In the genomic region with DNA sequence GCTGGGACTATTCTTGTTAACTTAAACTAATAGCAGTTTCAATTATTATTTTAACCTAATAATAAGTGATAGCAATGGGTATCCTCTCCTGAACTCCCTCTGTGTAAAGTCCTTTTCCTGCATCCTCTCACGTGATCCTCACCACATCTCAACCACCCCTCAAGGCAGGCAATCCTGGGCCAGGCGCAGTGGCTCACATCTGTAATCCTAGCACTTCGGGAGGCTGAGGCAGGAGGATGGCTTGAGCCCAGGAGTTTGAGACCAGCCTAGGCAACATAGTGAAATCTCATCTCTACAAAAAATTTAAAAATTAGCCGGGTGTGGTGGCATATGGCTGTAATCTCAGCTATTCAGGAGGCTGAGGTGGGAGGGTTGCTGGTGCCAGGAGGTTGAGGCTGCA, we compare ENCODE assay signal across 11 cellular contexts. TPM values are rescaled to one million over a fixed set of nuclear protein-coding genes. Genes with fewer than 3 reads are reported as not detected.
A peak's percentile ranks its signal among the peaks of the same experiment; 100 is the strongest.
DNase-seq lines count a peak whose midpoint lies in the region; ATAC-seq and TF ChIP-seq lines count a peak whose summit lies in the region.
"Had no signal": no experiment of that assay in that cellular context is flagged by ENCODE, and none has a peak within 500 bp of the region (broad histone marks: within the 10 kb centered on the region; RNA-seq: fewer than 3 reads in every experiment).

No MANE protein-coding gene starts in this region.

- peaks cover 14 to 40% (median 27%) of the 10 kb centered on the region in 4 donors for H3K4me1 Mint-ChIP-seq in CD4-positive, CD25-positive, alpha-beta regulatory T cell

- H2AFZ ChIP-seq in KMS-11 (ENCODE audit: low read depth), result no peak overlapping the region

- peak overlapping the region; percentile 1; the same call in 1 of the 2 replicates for H3K4me2 ChIP-seq in KMS-11

- no peak overlapping the region for H3K9ac ChIP-seq in KMS-11

- no peak overlapping the region for H3K4me3 ChIP-seq in CD4-positive, CD25-positive, alpha-beta regulatory T cell (ENCODE audit: low read depth, low read length)
- H3K4me3 ChIP-seq in KMS-11 (IDR thresholded peaks at IDR 0.05; ENCODE audit: insufficient read depth, low read depth, low read length) (no peak overlapping the region), dorsolateral prefrontal cortex (no peak overlapping the region), psoas muscle (no peak overlapping the region), body of pancreas (no peak overlapping the region)

- no peak overlapping the region for H3K4me3 Mint-ChIP-seq in CD4-positive, CD25-positive, alpha-beta regulatory T cell
- H3K4me3 Mint-ChIP-seq: naive thymus-derived CD8-positive, alpha-beta T cell had no signal

- peaks cover 31% of the 10 kb centered on the region for H3K4me1 ChIP-seq in CD4-positive, CD25-positive, alpha-beta regulatory T cell (ENCODE audit: control insufficient read depth, insufficient read depth, low read length, poor library complexity, severe bottlenecking)
- H3K4me1 ChIP-seq in KMS-11 (ENCODE audit: low read depth, poor library complexity, severe bottlenecking), result peaks cover 34% of the 10 kb centered on the region
- H3K4me1 ChIP-seq in psoas muscle, result peaks cover 28% of the 10 kb centered on the region
- no peaks in the 10 kb centered on the region for H3K4me1 ChIP-seq in body of pancreas

- TF ChIP-seq CTCF in KMS-11 (conservative IDR thresholded peaks at IDR 0.05; ENCODE audit: low read depth, low read length) (no peak), dorsolateral prefrontal cortex (IDR thresholded peaks at IDR 0.05 in 54 of 56, conservative IDR thresholded peaks at IDR 0.05 in 2 of 56; ENCODE audit: low read depth in 1 of 56, partially characterized antibody in 56 of 56) (no peak), psoas muscle (IDR thresholded peaks at IDR 0.05) (no peak), body of pancreas (IDR thresholded peaks at IDR 0.05) (no peak)

- no peaks in the 10 kb centered on the region for H3K9me3 ChIP-seq in CD4-positive, CD25-positive, alpha-beta regulatory T cell (ENCODE audit: control insufficient read depth in 2 of 2, low read length in 2 of 2)
- no peaks in the 10 kb centered on the region for H3K9me3 ChIP-seq in psoas muscle
- H3K9me3 ChIP-seq in body of pancreas, result no peaks in the 10 kb centered on the region

- H3K9me3 Mint-ChIP-seq in CD4-positive, CD25-positive, alpha-beta regulatory T cell, result no peaks in the 10 kb centered on the region
- H3K9me3 Mint-ChIP-seq: naive thymus-derived CD8-positive, alpha-beta T cell had no signal

- DNase-seq in CD4-positive, CD25-positive, alpha-beta regulatory T cell, result no peak
- DNase-seq in dorsolateral prefrontal cortex (no peak), psoas muscle (no peak), body of pancreas (no peak), dermis blood vessel endothelial cell (no peak), cerebellar cortex (ENCODE audit: low spot score) (no peak)
- DNase-seq: naive thymus-derived CD8-positive, alpha-beta T cell; NCI-H345; stimulated activated CD4-positive, alpha-beta T cell treated with anti-CD3 and anti-CD28 coated beads, Interleukin-12 subunit alpha, Interleukin-12 subunit beta, amount 100 ng/mL, for 4 hours had no signal

- no peaks in the 10 kb centered on the region for H3K27me3 ChIP-seq in CD4-positive, CD25-positive, alpha-beta regulatory T cell (ENCODE audit: control insufficient read depth, insufficient read depth, low read length)
- H3K27me3 ChIP-seq in KMS-11 (ENCODE audit: insufficient read depth, low read depth) (no peaks in the 10 kb centered on the region), dorsolateral prefrontal cortex (no peaks in the 10 kb centered on the region), psoas muscle (ENCODE audit: insufficient read depth in 3 of 3, low read length in 2 of 3) (no peaks in the 10 kb centered on the region), body of pancreas (no peaks in the 10 kb centered on the region)

- intact Hi-C loops in dorsolateral prefrontal cortex (cut with DNase I), result loop anchor here in 1 of 2 donors (5.0 kb wide), 1 partner anchor 35 kb away; no protein-coding TSS in a partner anchor
- intact Hi-C loops in psoas muscle (cut with DNase I), result loop anchor here in 1 of 2 donors (5.0 kb wide), 1 partner anchor 190 kb away; no protein-coding TSS in a partner anchor
- intact Hi-C loops in body of pancreas (cut with DNase I), result no loop called here

- no peaks in the 10 kb centered on the region for H3K27me3 Mint-ChIP-seq in CD4-positive, CD25-positive, alpha-beta regulatory T cell
- H3K27me3 Mint-ChIP-seq: naive thymus-derived CD8-positive, alpha-beta T cell had no signal

- H3K27ac Mint-ChIP-seq in CD4-positive, CD25-positive, alpha-beta regulatory T cell, result peak overlapping the region; percentile 91 to 96 (median 93)

- peaks cover 20% of the 10 kb centered on the region for H3K36me3 ChIP-seq in CD4-positive, CD25-positive, alpha-beta regulatory T cell (ENCODE audit: control insufficient read depth, insufficient read depth, low read length)
- H3K36me3 ChIP-seq in KMS-11 (ENCODE audit: insufficient read depth), result no peaks in the 10 kb centered on the region
- H3K36me3 ChIP-seq in psoas muscle (ENCODE audit: insufficient read depth in 1 of 2, low read depth in 1 of 2), result peaks cover 3 to 47% of the 10 kb centered on the region in 2 donors
- H3K36me3 ChIP-seq in body of pancreas (replicated peaks in 1 of 2; ENCODE audit: insufficient read depth in 1 of 2, low read depth in 2 of 2), result peaks cover 0 to 1% of the 10 kb centered on the region in 2 donors

- TF ChIP-seq POLR2A in body of pancreas (IDR thresholded peaks at IDR 0.05), result no peak

- ATAC-seq in CD4-positive, CD25-positive, alpha-beta regulatory T cell (ENCODE audit: low read depth in 2 of 2), result no peak
- no peak for ATAC-seq in psoas muscle
- no peak for ATAC-seq in GM19351 (IDR thresholded peaks at IDR 0.05; ENCODE audit: unreplicated experiment)
- no peak for ATAC-seq in body of pancreas
- ATAC-seq: naive thymus-derived CD8-positive, alpha-beta T cell had no signal

- 78 to 80% (median 78%) methylated on average over 4 of the region's 4 CpGs for WGBS in psoas muscle, 3 donors
- WGBS in body of pancreas, 2 donors, result 89 to 96% methylated on average over 4 of the region's 4 CpGs

- peak overlapping the region; percentile 64 for H3K27ac ChIP-seq in CD4-positive, CD25-positive, alpha-beta regulatory T cell (ENCODE audit: insufficient read depth, low read length, poor library complexity, severe bottlenecking)
- H3K27ac ChIP-seq in KMS-11 (peak overlapping the region; percentile 2; the same call in 1 of the 2 replicates), dorsolateral prefrontal cortex (peak overlapping the region in 58 of 59 donors; percentile 72 to 97 (median 91)), psoas muscle (peak overlapping the region; percentile 19), body of pancreas (no peak overlapping the region)

- H3K79me2 ChIP-seq in KMS-11 (ENCODE audit: insufficient read depth, low read depth), result no peaks in the 10 kb centered on the region

- peaks cover 16% of the 10 kb centered on the region for H3K36me3 Mint-ChIP-seq in CD4-positive, CD25-positive, alpha-beta regulatory T cell

- no peaks in the 10 kb centered on the region for H4K20me1 ChIP-seq in KMS-11 (ENCODE audit: insufficient read depth)

RNA-seq across cellular contexts. Expression of gene MAP1LC3A, which starts 23.7 kb away (rescaled TPM):
- 23.9 TPM for total RNA-seq in CD4-positive, CD25-positive, alpha-beta regulatory T cell
- 10 to 100 TPM in 1 of 4 donors, 1 to 10 TPM in 3; 3.9 to 11.5 (median 5.4) TPM for polyA plus RNA-seq in CD4-positive, CD25-positive, alpha-beta regulatory T cell
- 100 to 1,000 TPM in 118 of 120 experiments, 10 to 100 TPM in 2; 86.9 to 270 (median 160) TPM for total RNA-seq in dorsolateral prefrontal cortex
- 10 to 100 TPM; 27.4 to 44.9 (median 37.5) TPM for total RNA-seq in psoas muscle
- 10 to 100 TPM; 27.4 to 90.5 (median 30.9) TPM for polyA plus RNA-seq in psoas muscle
- total RNA-seq in body of pancreas, result 10 to 100 TPM; 22.4 to 37.6 TPM
- 20.9 and 45.8 TPM in 2 replicates for total RNA-seq in dermis blood vessel endothelial cell

Comparison
In these comparisons a context has a peak if more than half of its experiments do, and no peak if none do; other contexts are left out.
1. H3K27ac ChIP-seq: peak in CD4-positive, CD25-positive, alpha-beta regulatory T cell (single experiment), KMS-11 (single experiment), dorsolateral prefrontal cortex (58 of 59) and psoas muscle (single experiment); none in body of pancreas (0 of 4).